Comparison of ENCODE assay signal across 15 cellular contexts in genomic region chr10:31739759-31740158, GRCh38.
DNase-seq lines count a peak whose midpoint lies in the region; ATAC-seq and TF ChIP-seq lines count a peak whose summit lies in the region.
"Had no signal": no experiment of that assay in that cellular context is flagged by ENCODE, and none has a peak within 500 bp of the region (broad histone marks: within the 10 kb centered on the region; RNA-seq: fewer than 3 reads in every experiment).

No MANE protein-coding gene starts in this region.

- TF ChIP-seq CTCF in Calu3 (IDR thresholded peaks at IDR 0.05; ENCODE audit: unreplicated experiment): no peak
- TF ChIP-seq CTCF in osteocyte (IDR thresholded peaks at IDR 0.05): no peak
- TF ChIP-seq CTCF in lower leg skin (IDR thresholded peaks at IDR 0.05): no peak

- CTCF ChIA-PET in Calu3 (lab: Charles Lee): no interaction called here

- no TSS peak for BruUV-seq in Calu3 (replicated peaks; lab: Mats Ljungman, UMichigan)

- no peak overlapping the region for H3K4me3 Mint-ChIP-seq in Calu3 (ENCODE audit: low read depth, unreplicated experiment)
- H3K4me3 Mint-ChIP-seq in osteocyte (ENCODE audit: unreplicated experiment): no peak overlapping the region
- H3K4me3 Mint-ChIP-seq in activated CD4-positive, alpha-beta T cell treated with anti-CD3 and anti-CD28 coated beads, Interleukin-2, amount 10 ng/mL, durations not matched to agents 24 days and 14 days: no peak overlapping the region
- H3K4me3 Mint-ChIP-seq: CD4-positive, alpha-beta memory T cell; T-helper 1 cell treated with Interleukin-12 subunit alpha and Interleukin-12 subunit beta and Interleukin-4 antibody, amounts not matched to agents 30 μg/mL and 1 μg/mL, for 36 hours had no signal

- H3K4me1 Mint-ChIP-seq in Calu3 (ENCODE audit: low read depth, unreplicated experiment) (no peaks in the 10 kb centered on the region), osteocyte (ENCODE audit: unreplicated experiment) (peaks cover 27% of the 10 kb centered on the region)
- peaks cover 7% of the 10 kb centered on the region for H3K4me1 Mint-ChIP-seq in activated CD4-positive, alpha-beta T cell treated with anti-CD3 and anti-CD28 coated beads, Interleukin-2, amount 10 ng/mL, durations not matched to agents 24 days and 14 days
- H3K4me1 Mint-ChIP-seq: CD4-positive, alpha-beta memory T cell had no signal

- H3K27me3 Mint-ChIP-seq in Calu3 (ENCODE audit: unreplicated experiment) (no peaks in the 10 kb centered on the region), osteocyte (ENCODE audit: unreplicated experiment) (no peaks in the 10 kb centered on the region)
- no peaks in the 10 kb centered on the region for H3K27me3 Mint-ChIP-seq in activated CD4-positive, alpha-beta T cell treated with anti-CD3 and anti-CD28 coated beads, Interleukin-2, amount 10 ng/mL, durations not matched to agents 24 days and 14 days

- no peak for TF ChIP-seq POLR2A in lower leg skin (IDR thresholded peaks at IDR 0.05)

- ATAC-seq in GM21529 (IDR thresholded peaks at IDR 0.05; ENCODE audit: unreplicated experiment) (no peak), GM18868 (IDR thresholded peaks at IDR 0.05; ENCODE audit: unreplicated experiment) (no peak)

- H3K27ac Mint-ChIP-seq in Calu3 (ENCODE audit: unreplicated experiment): peak overlapping the region; percentile 66
- peak overlapping the region; percentile 65 for H3K27ac Mint-ChIP-seq in osteocyte (ENCODE audit: unreplicated experiment)
- H3K27ac Mint-ChIP-seq in activated CD4-positive, alpha-beta T cell treated with anti-CD3 and anti-CD28 coated beads, Interleukin-2, amount 10 ng/mL, durations not matched to agents 24 days and 14 days: no peak overlapping the region
- H3K27ac Mint-ChIP-seq: CD4-positive, alpha-beta memory T cell; T-helper 1 cell treated with Interleukin-12 subunit alpha and Interleukin-12 subunit beta and Interleukin-4 antibody, amounts not matched to agents 30 μg/mL and 1 μg/mL, for 36 hours had no signal

- no peak overlapping the region for H3K4me3 ChIP-seq in lower leg skin (ENCODE audit: low read depth, poor library complexity, severe bottlenecking)
- H3K4me3 ChIP-seq: prostate gland had no signal

- intact Hi-C loops in Calu3 (cut with micrococcal nuclease; ENCODE audit: unreplicated experiment): no loop called here
- intact Hi-C loops in lower leg skin (cut with DNase I; ENCODE audit: low total_unique reads): no loop called here
- intact Hi-C loops in activated CD4-positive, alpha-beta T cell treated with anti-CD3 and anti-CD28 coated beads, Interleukin-2, amount 10 ng/mL, durations not matched to agents 24 days and 14 days (cut with micrococcal nuclease): no loop called here

- H3K36me3 Mint-ChIP-seq in Calu3 (ENCODE audit: insufficient read depth, unreplicated experiment) (no peaks in the 10 kb centered on the region), osteocyte (ENCODE audit: unreplicated experiment) (peaks cover 2% of the 10 kb centered on the region)
- H3K36me3 Mint-ChIP-seq in activated CD4-positive, alpha-beta T cell treated with anti-CD3 and anti-CD28 coated beads, Interleukin-2, amount 10 ng/mL, durations not matched to agents 24 days and 14 days (ENCODE audit: low read depth): peaks cover 2% of the 10 kb centered on the region
- H3K36me3 Mint-ChIP-seq: CD4-positive, alpha-beta memory T cell had no signal

- H3K9me3 Mint-ChIP-seq in Calu3 (ENCODE audit: low read depth, unreplicated experiment) (no peaks in the 10 kb centered on the region), osteocyte (ENCODE audit: unreplicated experiment) (peaks cover 8% of the 10 kb centered on the region)
- peaks cover 23% of the 10 kb centered on the region for H3K9me3 Mint-ChIP-seq in activated CD4-positive, alpha-beta T cell treated with anti-CD3 and anti-CD28 coated beads, Interleukin-2, amount 10 ng/mL, durations not matched to agents 24 days and 14 days

- WGBS in lower leg skin, 2 donors: 62 to 68% methylated on average over 1 of the region's 1 CpG

- DNase-seq in Calu3 (no peak), LoVo (ENCODE audit: low spot score) (peak; percentile 94), dermis blood vessel endothelial cell (peak; percentile 39), osteocyte (ENCODE audit: extremely low spot score, unreplicated experiment) (no peak), lower leg skin (ENCODE audit: low spot score in 2 of 2) (no peak)
- no peak for DNase-seq in activated CD4-positive, alpha-beta T cell treated with anti-CD3 and anti-CD28 coated beads, Interleukin-2, amount 10 ng/mL, durations not matched to agents 24 days and 14 days
- DNase-seq: activated CD4-positive, alpha-beta T cell treated with anti-CD3 and anti-CD28 coated beads, Interleukin-2, amount 50 U/mL, for 1 hour; CD4-positive, alpha-beta memory T cell; central memory CD4-positive, alpha-beta T cell; stimulated activated CD4-positive, alpha-beta T cell treated with anti-CD3 and anti-CD28 coated beads, Interleukin-4, amount 100 ng/mL, for 1 hour; stimulated activated naive CD4-positive, alpha-beta T cell treated with Interleukin-2 at 50 U/mL for 16 hours had no signal

Comparison
In these comparisons a context has a peak if more than half of its experiments do, and no peak if none do; other contexts are left out.
1. DNase-seq: peak in LoVo (single experiment) and dermis blood vessel endothelial cell (single experiment); none in Calu3 (single experiment), osteocyte (single experiment), lower leg skin (0 of 2) and activated CD4-positive, alpha-beta T cell treated with anti-CD3 and anti-CD28 coated beads, Interleukin-2, amount 10 ng/mL, durations not matched to agents 24 days and 14 days (single experiment).